31 cellular contexts compared by ENCODE assay signal in genomic region chr9:93786204-93786603, GRCh38.
DNase-seq lines count a peak whose midpoint lies in the region; ATAC-seq, FAIRE-seq and TF ChIP-seq lines count a peak whose summit lies in the region.
"Had no signal": no experiment of that assay in that cellular context is flagged by ENCODE, and none has a peak within 500 bp of the region (broad histone marks: within the 10 kb centered on the region; RNA-seq: fewer than 3 reads in every experiment).

No MANE protein-coding gene starts in this region.

- TF ChIP-seq CTCF in K562 (IDR thresholded peaks at IDR 0.05 in 2 of 3, conservative IDR thresholded peaks at IDR 0.05 in 1 of 3; ENCODE audit: insufficient read depth in 2 of 3, low read depth in 1 of 3, low read length in 3 of 3) (no peak), foreskin keratinocyte (conservative IDR thresholded peaks at IDR 0.05) (no peak), MM.1S (IDR thresholded peaks at IDR 0.05; ENCODE audit: low read length) (no peak)

- H4K20me1 ChIP-seq in K562 (replicated peaks; ENCODE audit: control insufficient read depth, insufficient read depth, low read length) (no peaks in the 10 kb centered on the region), MM.1S (ENCODE audit: insufficient read depth, low read length) (no peaks in the 10 kb centered on the region)
- H4K20me1 ChIP-seq: BLaER1; BLaER1 treated with 17β-estradiol and CSF1 and Interleukin-3, amounts not matched to agents 10 nM and 100 nM had no signal

- intact Hi-C loops in K562 (cut with micrococcal nuclease) = no loop called here

- no peaks in the 10 kb centered on the region for H3F3A ChIP-seq in MM.1S (ENCODE audit: insufficient read depth, low read length)

- no peaks in the 10 kb centered on the region for H3K36me3 ChIP-seq in K562 (ENCODE audit: control insufficient read depth, insufficient read depth, low read length)
- no peaks in the 10 kb centered on the region for H3K36me3 ChIP-seq in MM.1S (replicated peaks; ENCODE audit: insufficient read depth, low read length)
- H3K36me3 ChIP-seq: BE2C; BLaER1; BLaER1 treated with 17β-estradiol and CSF1 and Interleukin-3, amounts not matched to agents 10 nM and 100 nM had no signal

- no peaks in the 10 kb centered on the region for H3K4me1 ChIP-seq in K562 (replicated peaks in 1 of 2; ENCODE audit: control insufficient read depth in 2 of 2, insufficient read depth in 2 of 2, low read length in 2 of 2)
- H3K4me1 ChIP-seq in foreskin keratinocyte = no peaks in the 10 kb centered on the region
- H3K4me1 ChIP-seq in MM.1S (ENCODE audit: low read length) = no peaks in the 10 kb centered on the region
- H3K4me1 ChIP-seq: A549; BE2C; BLaER1; BLaER1 treated with 17β-estradiol and CSF1 and Interleukin-3, amounts not matched to agents 10 nM and 100 nM; Caco-2 had no signal

- no peak for DNase-seq in H54 (ENCODE audit: insufficient read length, low spot score)
- DNase-seq in K562 (ENCODE audit: extremely low read depth in 1 of 4, low spot score in 3 of 4) = no peak
- DNase-seq in foreskin keratinocyte = no peak
- no peak for DNase-seq in MM.1S
- DNase-seq: 8988T; ACHN; AML-193; BE2C; C1 segment of cervical spinal cord; Caco-2; Calu3; CD4-positive, alpha-beta memory T cell; CD4-positive, alpha-beta T cell; CD4-positive, CD25-positive, alpha-beta regulatory T cell; CD8-positive, alpha-beta memory T cell; CD8-positive, alpha-beta T cell; COR-L47; DMS 273 treated with DMSO at 0.1 percent for 48 hours; DMS153; DMS53; DMS79; DMS79 treated with DMSO at 0.1 percent for 48 hours; DND-41; EL had no signal

- no peak overlapping the region for H3K4me3 ChIP-seq in K562
- H3K4me3 ChIP-seq in MM.1S (ENCODE audit: low read length) = no peak overlapping the region
- H3K4me3 ChIP-seq: A549; BLaER1; BLaER1 treated with 17β-estradiol and CSF1 and Interleukin-3, amounts not matched to agents 10 nM and 100 nM had no signal

- BruUV-seq in K562 (replicated peaks; lab: Mats Ljungman, UMichigan) = no TSS peak

- H3K27ac ChIP-seq in K562 (ENCODE audit: extremely low read depth, low read depth, low read length) = no peak overlapping the region
- H3K27ac ChIP-seq in foreskin keratinocyte = no peak overlapping the region
- H3K27ac ChIP-seq in MM.1S (ENCODE audit: low read length) = no peak overlapping the region
- H3K27ac ChIP-seq: 22Rv1; A549; BLaER1; BLaER1 treated with 17β-estradiol and CSF1 and Interleukin-3, amounts not matched to agents 10 nM and 100 nM; C4-2B had no signal

- CTCF ChIA-PET in K562 (lab: Yijun Ruan, JAX; ENCODE audit: low intra/inter-chr PET ratio) = no interaction called here

- TF ChIP-seq RAD21 in K562 (CRISPR knock-in tag; conservative IDR thresholded peaks at IDR 0.05 in 1 of 2, IDR thresholded peaks at IDR 0.05 in 1 of 2) = no peak

- H3K9me3 ChIP-seq in K562 (replicated peaks; ENCODE audit: control insufficient read depth, insufficient read depth, low read depth, low read length) (no peaks in the 10 kb centered on the region), MM.1S (replicated peaks; ENCODE audit: insufficient read depth, low read length) (no peaks in the 10 kb centered on the region)
- H3K9me3 ChIP-seq: A549, BE2C, Caco-2 had no signal

- WGBS in K562 (ENCODE audit: insufficient coverage, low coverage, missing lambda C conversion rate) = 0% methylated on average over 2 of the region's 2 CpGs

- in situ Hi-C loops in K562 (cut with MboI) = no loop called here

- H2AFZ ChIP-seq in K562 (ENCODE audit: low read depth, low read length) (no peak overlapping the region), MM.1S (ENCODE audit: low read length) (no peak overlapping the region)

- no peak for TF ChIP-seq EP300 in K562 (IDR thresholded peaks at IDR 0.05; ENCODE audit: low read length)

- ATAC-seq in K562 (no peak), foreskin keratinocyte (no peak)
- ATAC-seq: A549; CD8-positive, alpha-beta T cell had no signal

- no peaks in the 10 kb centered on the region for H3K79me2 ChIP-seq in K562 (ENCODE audit: control insufficient read depth, insufficient read depth, low read length)
- H3K79me2 ChIP-seq in MM.1S (ENCODE audit: low read length) = no peaks in the 10 kb centered on the region

- no peaks in the 10 kb centered on the region for H3K9me1 ChIP-seq in K562 (ENCODE audit: control insufficient read depth, insufficient read depth, low read length)

- H3K4me2 ChIP-seq in K562 (ENCODE audit: insufficient read depth, low read length) (no peak overlapping the region), MM.1S (ENCODE audit: low read depth, low read length) (no peak overlapping the region)
- H3K4me2 ChIP-seq: A549; BLaER1; BLaER1 treated with 17β-estradiol and CSF1 and Interleukin-3, amounts not matched to agents 10 nM and 100 nM had no signal

- POLR2A ChIA-PET in K562 (lab: Yijun Ruan, JAX) = no interaction called here

- TF ChIP-seq POLR2A in H54 (IDR thresholded peaks at IDR 0.05; ENCODE audit: low read depth, low read length) = no peak
- TF ChIP-seq POLR2A in K562 (conservative IDR thresholded peaks at IDR 0.05) = no peak

- H3K9me2 ChIP-seq in MM.1S (replicated peaks; ENCODE audit: insufficient read depth, low read length) = no peaks in the 10 kb centered on the region

- H3K27me3 ChIP-seq in K562 (ENCODE audit: control insufficient read depth in 2 of 2, insufficient read depth in 2 of 2, low read length in 2 of 2) = no peaks in the 10 kb centered on the region
- peaks cover 18% of the 10 kb centered on the region for H3K27me3 ChIP-seq in foreskin keratinocyte
- no peaks in the 10 kb centered on the region for H3K27me3 ChIP-seq in MM.1S (replicated peaks; ENCODE audit: insufficient read depth, low read length)
- H3K27me3 ChIP-seq: BE2C; BLaER1; BLaER1 treated with 17β-estradiol and CSF1 and Interleukin-3, amounts not matched to agents 10 nM and 100 nM had no signal

- H3K9ac ChIP-seq in K562 (ENCODE audit: insufficient read depth in 1 of 2, low read depth in 2 of 2, low read length in 2 of 2) (no peak overlapping the region), MM.1S (ENCODE audit: low read length) (no peak overlapping the region)
- H3K9ac ChIP-seq: BLaER1; BLaER1 treated with 17β-estradiol and CSF1 and Interleukin-3, amounts not matched to agents 10 nM and 100 nM had no signal

- FAIRE-seq in H54 (lab: Jason Lieb, UNC) (peak; percentile 84), K562 (lab: Jason Lieb, UNC) (no peak)
- FAIRE-seq: A204.1, A549, D721Med had no signal

TF ChIP-seq in K562, 482 proteins besides CTCF, POLR2A, EP300 and RAD21:
- TF ChIP-seq ZNF507 (tag; conservative IDR thresholded peaks at IDR 0.05) (peak; percentile 94), ETV5 (CRISPR knock-in tag; IDR thresholded peaks at IDR 0.05; ENCODE audit: low read depth) (no peak), ZNF354B (CRISPR knock-in tag; IDR thresholded peaks at IDR 0.05) (peak; percentile 28; the same call in 1 of the 2 replicates)
